Comparison of ENCODE assay signal across 1 cellular context in genomic region chr1:53982034-53982761, GRCh38.
TF ChIP-seq lines count a peak whose summit lies in the region.

No MANE protein-coding gene starts in this region.

TF ChIP-seq in K562, 482 proteins besides CTCF, POLR2A, EP300 and RAD21 (continues in another document):
- TF ChIP-seq L3MBTL2 (IDR thresholded peaks at IDR 0.05) (peak; percentile 67), NFE2L1 (tag; IDR thresholded peaks at IDR 0.05; ENCODE audit: borderline replicate concordance, low read depth) (no peak), MTA3 (IDR thresholded peaks at IDR 0.05; ENCODE audit: borderline replicate concordance) (no peak), ZNF224 (CRISPR knock-in tag; IDR thresholded peaks at IDR 0.05) (no peak), BACH1 (tag; IDR thresholded peaks at IDR 0.05) (no peak), ZNF175 (CRISPR knock-in tag; IDR thresholded peaks at IDR 0.05; ENCODE audit: low read depth) (peak; percentile 63; the same call in 1 of the 2 replicates), GATAD2A (IDR thresholded peaks at IDR 0.05) (no peak), SPI1 (IDR thresholded peaks at IDR 0.05; ENCODE audit: borderline replicate concordance, low read depth, low read length) (peak; percentile 91), FIP1L1 (IDR thresholded peaks at IDR 0.05; ENCODE audit: low read depth, low read length, poor library complexity, severe bottlenecking) (no peak), ELF1 (tag; IDR thresholded peaks at IDR 0.05) (peak; percentile 65; the same call in 1 of the 2 replicates), CEBPB (tag; IDR thresholded peaks at IDR 0.05) (peak; percentile 74), PHF8 (IDR thresholded peaks at IDR 0.05; ENCODE audit: borderline replicate concordance, low read length) (peak; percentile 31; the same call in 1 of the 2 replicates), YY1 (IDR thresholded peaks at IDR 0.05; ENCODE audit: borderline replicate concordance in 1 of 3, control insufficient read depth in 1 of 3, extremely low read depth in 1 of 3, insufficient read depth in 3 of 3, insufficient read length in 1 of 3, insufficient replicate concordance in 2 of 3, low read depth in 1 of 3, low read length in 2 of 3) (peak in 1 of 3 experiments; percentile 32), MCM2 (IDR thresholded peaks at IDR 0.05; ENCODE audit: low read depth) (no peak), ZNF583 (CRISPR knock-in tag; IDR thresholded peaks at IDR 0.05) (peak; percentile 20; the same call in 1 of the 2 replicates), ELF2 (CRISPR knock-in tag; IDR thresholded peaks at IDR 0.05) (peak; percentile 45; the same call in 1 of the 2 replicates), EGR1 (conservative IDR thresholded peaks at IDR 0.05) (peak; percentile 24; the same call in 1 of the 2 replicates), ZNF589 (CRISPR knock-in tag; IDR thresholded peaks at IDR 0.05; ENCODE audit: low read depth) (peak; percentile 72; the same call in 1 of the 2 replicates), MLLT1 (IDR thresholded peaks at IDR 0.05) (0 out of 4 replicates have a peak, but pooled peaks of 1 of the 2 experiments have one; percentile 29), ERF (CRISPR knock-in tag; IDR thresholded peaks at IDR 0.05) (peak; percentile 44; the same call in 1 of the 2 replicates), CEBPG (CRISPR knock-in tag; IDR thresholded peaks at IDR 0.05) (peak; percentile 67; the same call in 1 of the 2 replicates), CEBPG (tag; conservative IDR thresholded peaks at IDR 0.05 in 1 of 2, IDR thresholded peaks at IDR 0.05 in 1 of 2) (peak; percentile 79 to 84), ZNF212 (CRISPR knock-in tag; IDR thresholded peaks at IDR 0.05) (no peak), ZNF263 (CRISPR knock-in tag; IDR thresholded peaks at IDR 0.05; ENCODE audit: borderline replicate concordance) (peak; percentile 95), HDAC8 (tag; IDR thresholded peaks at IDR 0.05) (no peak), ZBTB8A (IDR thresholded peaks at IDR 0.05; ENCODE audit: partially characterized antibody) (no peak), GABPA (tag; conservative IDR thresholded peaks at IDR 0.05; ENCODE audit: low read depth) (0 out of 2 replicates have a peak, but pooled peaks have one; percentile 26), ZBTB33 (CRISPR knock-in tag; IDR thresholded peaks at IDR 0.05) (peak; percentile 58; the same call in 1 of the 2 replicates), CREB3 (tag; conservative IDR thresholded peaks at IDR 0.05; ENCODE audit: low read depth) (0 out of 2 replicates have a peak, but pooled peaks have one; percentile 57)
- TF ChIP-seq, protein P1, sequence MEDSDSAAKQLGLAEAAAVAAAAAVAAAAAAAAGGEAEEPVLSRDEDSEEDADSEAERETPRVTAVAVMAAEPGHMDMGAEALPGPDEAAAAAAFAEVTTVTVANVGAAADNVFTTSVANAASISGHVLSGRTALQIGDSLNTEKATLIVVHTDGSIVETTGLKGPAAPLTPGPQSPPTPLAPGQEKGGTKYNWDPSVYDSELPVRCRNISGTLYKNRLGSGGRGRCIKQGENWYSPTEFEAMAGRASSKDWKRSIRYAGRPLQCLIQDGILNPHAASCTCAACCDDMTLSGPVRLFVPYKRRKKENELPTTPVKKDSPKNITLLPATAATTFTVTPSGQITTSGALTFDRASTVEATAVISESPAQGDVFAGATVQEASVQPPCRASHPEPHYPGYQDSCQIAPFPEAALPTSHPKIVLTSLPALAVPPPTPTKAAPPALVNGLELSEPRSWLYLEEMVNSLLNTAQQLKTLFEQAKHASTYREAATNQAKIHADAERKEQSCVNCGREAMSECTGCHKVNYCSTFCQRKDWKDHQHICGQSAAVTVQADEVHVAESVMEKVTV (CRISPR knock-in tag; IDR thresholded peaks at IDR 0.05), result no peak
- TF ChIP-seq, protein P2, sequence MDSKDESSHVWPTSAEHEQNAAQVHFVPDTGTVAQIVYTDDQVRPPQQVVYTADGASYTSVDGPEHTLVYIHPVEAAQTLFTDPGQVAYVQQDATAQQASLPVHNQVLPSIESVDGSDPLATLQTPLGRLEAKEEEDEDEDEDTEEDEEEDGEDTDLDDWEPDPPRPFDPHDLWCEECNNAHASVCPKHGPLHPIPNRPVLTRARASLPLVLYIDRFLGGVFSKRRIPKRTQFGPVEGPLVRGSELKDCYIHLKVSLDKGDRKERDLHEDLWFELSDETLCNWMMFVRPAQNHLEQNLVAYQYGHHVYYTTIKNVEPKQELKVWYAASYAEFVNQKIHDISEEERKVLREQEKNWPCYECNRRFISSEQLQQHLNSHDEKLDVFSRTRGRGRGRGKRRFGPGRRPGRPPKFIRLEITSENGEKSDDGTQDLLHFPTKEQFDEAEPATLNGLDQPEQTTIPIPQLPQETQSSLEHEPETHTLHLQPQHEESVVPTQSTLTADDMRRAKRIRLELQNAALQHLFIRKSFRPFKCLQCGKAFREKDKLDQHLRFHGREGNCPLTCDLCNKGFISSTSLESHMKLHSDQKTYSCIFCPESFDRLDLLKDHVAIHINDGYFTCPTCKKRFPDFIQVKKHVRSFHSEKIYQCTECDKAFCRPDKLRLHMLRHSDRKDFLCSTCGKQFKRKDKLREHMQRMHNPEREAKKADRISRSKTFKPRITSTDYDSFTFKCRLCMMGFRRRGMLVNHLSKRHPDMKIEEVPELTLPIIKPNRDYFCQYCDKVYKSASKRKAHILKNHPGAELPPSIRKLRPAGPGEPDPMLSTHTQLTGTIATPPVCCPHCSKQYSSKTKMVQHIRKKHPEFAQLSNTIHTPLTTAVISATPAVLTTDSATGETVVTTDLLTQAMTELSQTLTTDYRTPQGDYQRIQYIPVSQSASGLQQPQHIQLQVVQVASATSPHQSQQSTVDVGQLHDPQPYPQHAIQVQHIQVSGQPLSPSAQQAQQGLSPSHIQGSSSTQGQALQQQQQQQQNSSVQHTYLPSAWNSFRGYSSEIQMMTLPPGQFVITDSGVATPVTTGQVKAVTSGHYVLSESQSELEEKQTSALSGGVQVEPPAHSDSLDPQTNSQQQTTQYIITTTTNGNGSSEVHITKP (IDR thresholded peaks at IDR 0.05; ENCODE audit: partially characterized antibody), result peak; percentile 8
- TF ChIP-seq, protein P3, sequence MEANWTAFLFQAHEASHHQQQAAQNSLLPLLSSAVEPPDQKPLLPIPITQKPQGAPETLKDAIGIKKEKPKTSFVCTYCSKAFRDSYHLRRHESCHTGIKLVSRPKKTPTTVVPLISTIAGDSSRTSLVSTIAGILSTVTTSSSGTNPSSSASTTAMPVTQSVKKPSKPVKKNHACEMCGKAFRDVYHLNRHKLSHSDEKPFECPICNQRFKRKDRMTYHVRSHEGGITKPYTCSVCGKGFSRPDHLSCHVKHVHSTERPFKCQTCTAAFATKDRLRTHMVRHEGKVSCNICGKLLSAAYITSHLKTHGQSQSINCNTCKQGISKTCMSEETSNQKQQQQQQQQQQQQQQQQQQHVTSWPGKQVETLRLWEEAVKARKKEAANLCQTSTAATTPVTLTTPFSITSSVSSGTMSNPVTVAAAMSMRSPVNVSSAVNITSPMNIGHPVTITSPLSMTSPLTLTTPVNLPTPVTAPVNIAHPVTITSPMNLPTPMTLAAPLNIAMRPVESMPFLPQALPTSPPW (CRISPR knock-in tag; IDR thresholded peaks at IDR 0.05), result peak; percentile 83
- TF ChIP-seq, protein P4, sequence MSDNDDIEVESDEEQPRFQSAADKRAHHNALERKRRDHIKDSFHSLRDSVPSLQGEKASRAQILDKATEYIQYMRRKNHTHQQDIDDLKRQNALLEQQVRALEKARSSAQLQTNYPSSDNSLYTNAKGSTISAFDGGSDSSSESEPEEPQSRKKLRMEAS (CRISPR knock-in tag; IDR thresholded peaks at IDR 0.05), result peak; percentile 13; the same call in 1 of the 2 replicates
- TF ChIP-seq, protein P5, sequence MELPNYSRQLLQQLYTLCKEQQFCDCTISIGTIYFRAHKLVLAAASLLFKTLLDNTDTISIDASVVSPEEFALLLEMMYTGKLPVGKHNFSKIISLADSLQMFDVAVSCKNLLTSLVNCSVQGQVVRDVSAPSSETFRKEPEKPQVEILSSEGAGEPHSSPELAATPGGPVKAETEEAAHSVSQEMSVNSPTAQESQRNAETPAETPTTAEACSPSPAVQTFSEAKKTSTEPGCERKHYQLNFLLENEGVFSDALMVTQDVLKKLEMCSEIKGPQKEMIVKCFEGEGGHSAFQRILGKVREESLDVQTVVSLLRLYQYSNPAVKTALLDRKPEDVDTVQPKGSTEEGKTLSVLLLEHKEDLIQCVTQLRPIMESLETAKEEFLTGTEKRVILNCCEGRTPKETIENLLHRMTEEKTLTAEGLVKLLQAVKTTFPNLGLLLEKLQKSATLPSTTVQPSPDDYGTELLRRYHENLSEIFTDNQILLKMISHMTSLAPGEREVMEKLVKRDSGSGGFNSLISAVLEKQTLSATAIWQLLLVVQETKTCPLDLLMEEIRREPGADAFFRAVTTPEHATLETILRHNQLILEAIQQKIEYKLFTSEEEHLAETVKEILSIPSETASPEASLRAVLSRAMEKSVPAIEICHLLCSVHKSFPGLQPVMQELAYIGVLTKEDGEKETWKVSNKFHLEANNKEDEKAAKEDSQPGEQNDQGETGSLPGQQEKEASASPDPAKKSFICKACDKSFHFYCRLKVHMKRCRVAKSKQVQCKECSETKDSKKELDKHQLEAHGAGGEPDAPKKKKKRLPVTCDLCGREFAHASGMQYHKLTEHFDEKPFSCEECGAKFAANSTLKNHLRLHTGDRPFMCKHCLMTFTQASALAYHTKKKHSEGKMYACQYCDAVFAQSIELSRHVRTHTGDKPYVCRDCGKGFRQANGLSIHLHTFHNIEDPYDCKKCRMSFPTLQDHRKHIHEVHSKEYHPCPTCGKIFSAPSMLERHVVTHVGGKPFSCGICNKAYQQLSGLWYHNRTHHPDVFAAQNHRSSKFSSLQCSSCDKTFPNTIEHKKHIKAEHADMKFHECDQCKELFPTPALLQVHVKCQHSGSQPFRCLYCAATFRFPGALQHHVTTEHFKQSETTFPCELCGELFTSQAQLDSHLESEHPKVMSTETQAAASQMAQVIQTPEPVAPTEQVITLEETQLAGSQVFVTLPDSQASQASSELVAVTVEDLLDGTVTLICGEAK (IDR thresholded peaks at IDR 0.05), result peak; percentile 34; the same call in 1 of the 2 replicates
- TF ChIP-seq, protein P5 (CRISPR knock-in tag; IDR thresholded peaks at IDR 0.05), result no peak
- TF ChIP-seq, protein P6, sequence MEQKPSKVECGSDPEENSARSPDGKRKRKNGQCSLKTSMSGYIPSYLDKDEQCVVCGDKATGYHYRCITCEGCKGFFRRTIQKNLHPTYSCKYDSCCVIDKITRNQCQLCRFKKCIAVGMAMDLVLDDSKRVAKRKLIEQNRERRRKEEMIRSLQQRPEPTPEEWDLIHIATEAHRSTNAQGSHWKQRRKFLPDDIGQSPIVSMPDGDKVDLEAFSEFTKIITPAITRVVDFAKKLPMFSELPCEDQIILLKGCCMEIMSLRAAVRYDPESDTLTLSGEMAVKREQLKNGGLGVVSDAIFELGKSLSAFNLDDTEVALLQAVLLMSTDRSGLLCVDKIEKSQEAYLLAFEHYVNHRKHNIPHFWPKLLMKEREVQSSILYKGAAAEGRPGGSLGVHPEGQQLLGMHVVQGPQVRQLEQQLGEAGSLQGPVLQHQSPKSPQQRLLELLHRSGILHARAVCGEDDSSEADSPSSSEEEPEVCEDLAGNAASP (IDR thresholded peaks at IDR 0.05), result no peak
